7 cellular contexts compared by ENCODE assay signal in genomic region chr2:63488118-63488713, GRCh38.
DNase-seq lines count a peak whose midpoint lies in the region; ATAC-seq and TF ChIP-seq lines count a peak whose summit lies in the region.

No MANE protein-coding gene starts in this region.

- no peaks in the 10 kb centered on the region for H3K9me3 Mint-ChIP-seq in type B pancreatic cell

- no peaks in the 10 kb centered on the region for H3K36me3 Mint-ChIP-seq in type B pancreatic cell

- intact Hi-C loops in head of caudate nucleus (cut with DNase I): no loop called here

- H3K27me3 ChIP-seq in HAP-1 (ENCODE audit: low read depth): no peaks in the 10 kb centered on the region

- H3K4me1 Mint-ChIP-seq in type B pancreatic cell (ENCODE audit: unreplicated experiment): no peaks in the 10 kb centered on the region

- H3K27ac Mint-ChIP-seq in type B pancreatic cell: no peak overlapping the region

- no peaks in the 10 kb centered on the region for H3K9me3 ChIP-seq in HAP-1

- peak; percentile 75; the same call in 2 of the 3 replicates for ATAC-seq in SK-N-SH treated with all-trans-retinoic acid at 6 μM for 48 hours

- H3K36me3 ChIP-seq in HAP-1 (replicated peaks): no peaks in the 10 kb centered on the region

- no peak overlapping the region for H3K4me3 Mint-ChIP-seq in type B pancreatic cell

- H3K4me1 ChIP-seq in HAP-1: peaks cover 9% of the 10 kb centered on the region

- TF ChIP-seq CTCF in type B pancreatic cell (conservative IDR thresholded peaks at IDR 0.05): peak; percentile 80

- DNase-seq in DMS114 treated with DMSO at 0.1 percent for 48 hours (lab: John Stamatoyannopoulos, UW; ENCODE audit: unreplicated experiment) (peak; percentile 22), HAP-1 (ENCODE audit: low spot score in 2 of 2) (peak; percentile 36 to 40), head of caudate nucleus (peak in 38 of 42 donors; percentile 3 to 78 (median 50)), type B pancreatic cell (ENCODE audit: extremely low spot score, unreplicated experiment) (no peak), NCI-H2227 treated with DMSO at 0.1 percent for 48 hours (lab: John Stamatoyannopoulos, UW) (no peak), 8988T (no peak)

- H3K27me3 Mint-ChIP-seq in type B pancreatic cell: no peaks in the 10 kb centered on the region

- in situ Hi-C loops in HAP-1 (cut with MboI; ENCODE audit: low sequenced_read_pairs): no loop called here

- no peak overlapping the region for H3K4me3 ChIP-seq in HAP-1

TF ChIP-seq in SK-N-SH treated with all-trans-retinoic acid at 6 μM for 48 hours, 23 proteins besides CTCF, POLR2A, EP300 and RAD21:
- TF ChIP-seq OSR1 (CRISPR knock-in tag; IDR thresholded peaks at IDR 0.05) (no peak), ARNTL (CRISPR knock-in tag; IDR thresholded peaks at IDR 0.05; ENCODE audit: borderline replicate concordance, low read depth) (no peak), ISL1 (CRISPR knock-in tag; IDR thresholded peaks at IDR 0.05) (no peak), PPARA (CRISPR knock-in tag; IDR thresholded peaks at IDR 0.05; ENCODE audit: borderline replicate concordance) (no peak), RARB (CRISPR knock-in tag; IDR thresholded peaks at IDR 0.05) (no peak), ZNF565 (CRISPR knock-in tag; conservative IDR thresholded peaks at IDR 0.05; ENCODE audit: low read depth) (no peak), ZFP30 (CRISPR knock-in tag; IDR thresholded peaks at IDR 0.05) (no peak), CREB5 (CRISPR knock-in tag; IDR thresholded peaks at IDR 0.05; ENCODE audit: low read depth) (no peak), PATZ1 (CRISPR knock-in tag; IDR thresholded peaks at IDR 0.05; ENCODE audit: borderline replicate concordance) (no peak), ZC3H10 (CRISPR knock-in tag; IDR thresholded peaks at IDR 0.05) (no peak), SNAI2 (CRISPR knock-in tag; IDR thresholded peaks at IDR 0.05) (no peak), ZNF70 (CRISPR knock-in tag; IDR thresholded peaks at IDR 0.05) (no peak), TOX (CRISPR knock-in tag; IDR thresholded peaks at IDR 0.05; ENCODE audit: borderline replicate concordance) (no peak)
- TF ChIP-seq, protein P1, sequence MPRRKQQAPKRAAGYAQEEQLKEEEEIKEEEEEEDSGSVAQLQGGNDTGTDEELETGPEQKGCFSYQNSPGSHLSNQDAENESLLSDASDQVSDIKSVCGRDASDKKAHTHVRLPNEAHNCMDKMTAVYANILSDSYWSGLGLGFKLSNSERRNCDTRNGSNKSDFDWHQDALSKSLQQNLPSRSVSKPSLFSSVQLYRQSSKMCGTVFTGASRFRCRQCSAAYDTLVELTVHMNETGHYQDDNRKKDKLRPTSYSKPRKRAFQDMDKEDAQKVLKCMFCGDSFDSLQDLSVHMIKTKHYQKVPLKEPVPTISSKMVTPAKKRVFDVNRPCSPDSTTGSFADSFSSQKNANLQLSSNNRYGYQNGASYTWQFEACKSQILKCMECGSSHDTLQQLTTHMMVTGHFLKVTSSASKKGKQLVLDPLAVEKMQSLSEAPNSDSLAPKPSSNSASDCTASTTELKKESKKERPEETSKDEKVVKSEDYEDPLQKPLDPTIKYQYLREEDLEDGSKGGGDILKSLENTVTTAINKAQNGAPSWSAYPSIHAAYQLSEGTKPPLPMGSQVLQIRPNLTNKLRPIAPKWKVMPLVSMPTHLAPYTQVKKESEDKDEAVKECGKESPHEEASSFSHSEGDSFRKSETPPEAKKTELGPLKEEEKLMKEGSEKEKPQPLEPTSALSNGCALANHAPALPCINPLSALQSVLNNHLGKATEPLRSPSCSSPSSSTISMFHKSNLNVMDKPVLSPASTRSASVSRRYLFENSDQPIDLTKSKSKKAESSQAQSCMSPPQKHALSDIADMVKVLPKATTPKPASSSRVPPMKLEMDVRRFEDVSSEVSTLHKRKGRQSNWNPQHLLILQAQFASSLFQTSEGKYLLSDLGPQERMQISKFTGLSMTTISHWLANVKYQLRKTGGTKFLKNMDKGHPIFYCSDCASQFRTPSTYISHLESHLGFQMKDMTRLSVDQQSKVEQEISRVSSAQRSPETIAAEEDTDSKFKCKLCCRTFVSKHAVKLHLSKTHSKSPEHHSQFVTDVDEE (CRISPR knock-in tag; IDR thresholded peaks at IDR 0.05): no peak
TF ChIP-seq in SK-N-SH treated with all-trans-retinoic acid at 6 μM for 48 hours: peak in this region for 0.

Comparison
In these comparisons a context has a peak if more than half of its experiments do, and no peak if none do; other contexts are left out.
1. DNase-seq: peak in DMS114 treated with DMSO at 0.1 percent for 48 hours (single experiment), HAP-1 (2 of 2) and head of caudate nucleus (38 of 42); none in type B pancreatic cell (single experiment), NCI-H2227 treated with DMSO at 0.1 percent for 48 hours (single experiment) and 8988T (single experiment).